ENCODE assay signal across 1 cellular context in the genomic region with DNA sequence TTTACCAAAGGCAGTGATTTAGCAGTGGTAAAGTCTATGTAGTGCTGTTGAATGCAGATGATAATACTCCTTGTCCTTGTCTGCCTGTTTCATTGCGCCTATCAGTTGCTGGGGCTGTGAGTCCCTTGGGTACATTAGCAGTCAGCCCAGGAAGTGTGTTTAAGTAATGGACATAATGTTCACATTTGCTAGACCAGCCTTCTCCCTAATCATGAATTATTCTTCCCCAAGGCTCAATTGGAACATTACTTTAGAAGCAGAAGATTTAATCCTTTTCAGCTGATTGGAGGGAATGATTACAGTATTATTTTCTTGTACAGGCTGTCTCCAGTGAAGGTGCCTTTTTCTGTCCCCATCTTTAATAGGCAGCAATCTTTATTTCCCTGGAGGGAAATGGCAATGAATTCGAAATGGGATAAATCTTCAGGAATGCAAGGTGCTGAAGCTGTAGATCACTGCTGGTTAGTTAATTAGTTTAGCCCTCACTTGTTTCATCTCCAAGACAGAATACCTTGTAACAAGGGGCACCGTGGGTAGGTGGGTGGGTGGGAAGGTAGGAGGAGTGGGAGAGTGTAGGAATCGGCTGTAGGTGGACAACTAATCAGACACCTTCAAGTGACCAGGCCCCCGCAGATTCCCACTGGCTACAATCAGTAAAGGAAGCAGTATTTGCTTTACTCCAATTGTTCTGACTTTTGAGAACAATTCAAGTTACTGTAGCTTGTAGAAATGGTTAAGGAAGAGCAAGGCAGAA.
TF ChIP-seq lines count a peak whose summit lies in the region.

No MANE protein-coding gene starts in this region.

TF ChIP-seq in A549, 52 proteins besides CTCF, POLR2A, EP300 and RAD21 (continued from another document):
- TF ChIP-seq REST (IDR thresholded peaks at IDR 0.05) (no peak), ZC3H11A (IDR thresholded peaks at IDR 0.05) (no peak), POLR2AphosphoS2 (conservative IDR thresholded peaks at IDR 0.05; ENCODE audit: low read length) (no peak)
